In genomic region chr4:185304944-185305690, GRCh38 we compare ENCODE assay signal across 8 cellular contexts.
DNase-seq lines count a peak whose midpoint lies in the region; ATAC-seq, FAIRE-seq and TF ChIP-seq lines count a peak whose summit lies in the region.

No MANE protein-coding gene starts in this region.

- no peak overlapping the region; the same call in 2 of the 3 replicates for H3K4me3 Mint-ChIP-seq in GM23338
- H3K4me3 Mint-ChIP-seq in activated naive CD8-positive, alpha-beta T cell treated with anti-CD3 and anti-CD28 coated beads, Interleukin-2, amount 50 U/mL, for 24 hours = no peak overlapping the region

- no peak overlapping the region for H2AFZ ChIP-seq in GM23338
- no peak overlapping the region for H2AFZ ChIP-seq in keratinocyte (ENCODE audit: control insufficient read depth, low read length)

- 0 out of 2 replicates have a peak, but pooled peaks cover 2% of the 10 kb centered on the region for H3F3A ChIP-seq in GM23338 (replicated peaks; ENCODE audit: low read depth)

- ATAC-seq in GM23338 = peak; percentile 74
- peak; percentile 75 for ATAC-seq in activated naive CD8-positive, alpha-beta T cell treated with anti-CD3 and anti-CD28 coated beads, Interleukin-2, amount 50 U/mL, for 24 hours

- H4K20me1 ChIP-seq in GM23338 (replicated peaks; ENCODE audit: insufficient read depth) (no peaks in the 10 kb centered on the region), keratinocyte (ENCODE audit: control insufficient read depth, extremely low read depth, insufficient read depth, low read length) (no peaks in the 10 kb centered on the region)

- H3K36me3 Mint-ChIP-seq in GM23338 (ENCODE audit: low read depth) = peaks cover 3% of the 10 kb centered on the region; the same call in 1 of the 3 replicates
- peaks cover 3% of the 10 kb centered on the region for H3K36me3 Mint-ChIP-seq in activated naive CD8-positive, alpha-beta T cell treated with anti-CD3 and anti-CD28 coated beads, Interleukin-2, amount 50 U/mL, for 24 hours (ENCODE audit: low read depth)

- H3K9me2 ChIP-seq in GM23338 (ENCODE audit: insufficient read depth) = no peaks in the 10 kb centered on the region

- H3K9me3 Mint-ChIP-seq in GM23338 = no peaks in the 10 kb centered on the region
- H3K9me3 Mint-ChIP-seq in activated naive CD8-positive, alpha-beta T cell treated with anti-CD3 and anti-CD28 coated beads, Interleukin-2, amount 50 U/mL, for 24 hours = no peaks in the 10 kb centered on the region

- peak; percentile 65 to 83 for TF ChIP-seq CTCF in GM23338 (conservative IDR thresholded peaks at IDR 0.05; ENCODE audit: low read depth in 2 of 2)
- TF ChIP-seq CTCF in LNCaP clone FGC (IDR thresholded peaks at IDR 0.05; ENCODE audit: control insufficient read depth, extremely low read depth, insufficient read depth) = peak; percentile 46
- peak; percentile 21 to 70 (median 34) for TF ChIP-seq CTCF in keratinocyte (optimal IDR thresholded peaks at IDR 0.05 in 1 of 3, IDR thresholded peaks at IDR 0.05 in 1 of 3, conservative IDR thresholded peaks at IDR 0.05 in 1 of 3; ENCODE audit: extremely low read depth in 1 of 3, insufficient read depth in 2 of 3, low read length in 3 of 3)

- DNase-seq in NCI-H526 (lab: John Stamatoyannopoulos, UW) (peak; percentile 1 to 31), NCI-H526 treated with DMSO at 0.1 percent for 48 hours (lab: John Stamatoyannopoulos, UW) (no peak), GM23338 (ENCODE audit: low spot score) (peak; percentile 79), LNCaP clone FGC (ENCODE audit: low read depth) (no peak), keratinocyte (ENCODE audit: low read depth, low spot score) (no peak), urothelium cell line (ENCODE audit: low spot score) (no peak)
- peak; percentile 10 for DNase-seq in activated naive CD8-positive, alpha-beta T cell treated with anti-CD3 and anti-CD28 coated beads, Interleukin-2, amount 50 U/mL, for 24 hours
- DNase-seq in activated CD4-positive, CD25-positive, alpha-beta regulatory T cell (lab: John Stamatoyannopoulos, UW) = no peak

- dilution Hi-C loops in keratinocyte (cut with MboI; ENCODE audit: extremely low pct_ligation_motif_present, low sequenced_read_pairs) = no loop called here

- H3K9me3 ChIP-seq in keratinocyte (ENCODE audit: control insufficient read depth, low read depth, low read length) = no peaks in the 10 kb centered on the region

- H3K27me3 ChIP-seq in GM23338 (ENCODE audit: insufficient read depth) = no peaks in the 10 kb centered on the region
- no peaks in the 10 kb centered on the region for H3K27me3 ChIP-seq in keratinocyte (ENCODE audit: control insufficient read depth, extremely low read depth, insufficient read depth, low read length)

- H3K79me2 ChIP-seq in GM23338 (replicated peaks; ENCODE audit: insufficient read depth) (no peaks in the 10 kb centered on the region), keratinocyte (ENCODE audit: control insufficient read depth, insufficient read depth, low read length) (no peaks in the 10 kb centered on the region)

- H3K4me2 ChIP-seq in GM23338 (peak overlapping the region; percentile 8; the same call in 1 of the 2 replicates), keratinocyte (ENCODE audit: control insufficient read depth, extremely low read depth, insufficient read depth, low read depth, low read length) (peak overlapping the region; percentile 44)

- H3K27ac ChIP-seq in GM23338 (ENCODE audit: low read depth) = peak overlapping the region; percentile 94
- peak overlapping the region; percentile 91 for H3K27ac ChIP-seq in keratinocyte (ENCODE audit: control insufficient read depth, insufficient read depth, low read length)

- peak overlapping the region; percentile 48 for H3K9ac ChIP-seq in keratinocyte (ENCODE audit: control insufficient read depth, extremely low read depth, insufficient read depth, low read length)

- H3K27me3 Mint-ChIP-seq in GM23338 (ENCODE audit: insufficient read depth, low read depth, poor library complexity) = peaks cover 3% of the 10 kb centered on the region
- no peaks in the 10 kb centered on the region for H3K27me3 Mint-ChIP-seq in activated naive CD8-positive, alpha-beta T cell treated with anti-CD3 and anti-CD28 coated beads, Interleukin-2, amount 50 U/mL, for 24 hours

- H3K9me1 ChIP-seq in keratinocyte (ENCODE audit: control insufficient read depth, extremely low read depth, insufficient read depth, low read length) = no peaks in the 10 kb centered on the region

- no peaks in the 10 kb centered on the region for H3K36me3 ChIP-seq in GM23338 (ENCODE audit: insufficient read depth)
- H3K36me3 ChIP-seq in keratinocyte (ENCODE audit: control insufficient read depth in 2 of 2, extremely low read depth in 1 of 2, insufficient read depth in 2 of 2, low read length in 2 of 2) = peaks cover 0 to 2% of the 10 kb centered on the region in 2 experiments

- peaks cover 34% of the 10 kb centered on the region for H3K4me1 Mint-ChIP-seq in GM23338
- H3K4me1 Mint-ChIP-seq in activated naive CD8-positive, alpha-beta T cell treated with anti-CD3 and anti-CD28 coated beads, Interleukin-2, amount 50 U/mL, for 24 hours = peaks cover 6% of the 10 kb centered on the region

- H3K4me3 ChIP-seq in GM23338 = no peak overlapping the region
- no peak overlapping the region for H3K4me3 ChIP-seq in LNCaP clone FGC (ENCODE audit: low read depth, low read length)
- H3K4me3 ChIP-seq in keratinocyte (ENCODE audit: control insufficient read depth in 2 of 3, extremely low read depth in 1 of 3, insufficient read depth in 2 of 3, low read depth in 1 of 3, low read length in 3 of 3) = no peak overlapping the region

- H3K4me1 ChIP-seq in GM23338 (ENCODE audit: insufficient read depth) = peaks cover 30% of the 10 kb centered on the region
- peaks cover 30% of the 10 kb centered on the region for H3K4me1 ChIP-seq in keratinocyte (ENCODE audit: control insufficient read depth, extremely low read depth, insufficient read depth, low read length)

- H3K27ac Mint-ChIP-seq in GM23338 = peak overlapping the region; percentile 41
- no peak overlapping the region for H3K27ac Mint-ChIP-seq in activated naive CD8-positive, alpha-beta T cell treated with anti-CD3 and anti-CD28 coated beads, Interleukin-2, amount 50 U/mL, for 24 hours

- FAIRE-seq in keratinocyte (lab: Jason Lieb, UNC) = peak; percentile 17
- peak; percentile 9 for FAIRE-seq in urothelium cell line (lab: Jason Lieb, UNC)

TF ChIP-seq in GM23338, 12 proteins besides CTCF, POLR2A, EP300 and RAD21:
- no peak for TF ChIP-seq POLR2AphosphoS5 (IDR thresholded peaks at IDR 0.05; ENCODE audit: low read depth)
- no peak for TF ChIP-seq ZNF331 (CRISPR knock-in tag; IDR thresholded peaks at IDR 0.05; ENCODE audit: low read depth)

Comparison
In these comparisons a context has a peak if more than half of its experiments do, and no peak if none do; other contexts are left out.
1. DNase-seq: peak in NCI-H526 (2 of 2), GM23338 (single experiment) and activated naive CD8-positive, alpha-beta T cell treated with anti-CD3 and anti-CD28 coated beads, Interleukin-2, amount 50 U/mL, for 24 hours (single experiment); none in NCI-H526 treated with DMSO at 0.1 percent for 48 hours (single experiment), LNCaP clone FGC (single experiment), keratinocyte (single experiment), urothelium cell line (single experiment) and activated CD4-positive, CD25-positive, alpha-beta regulatory T cell (0 of 4).
2. Peak in every context shown above with its lines, with median percentiles within 50 percentile points of each other: CTCF ChIP-seq.